In the genomic region with DNA sequence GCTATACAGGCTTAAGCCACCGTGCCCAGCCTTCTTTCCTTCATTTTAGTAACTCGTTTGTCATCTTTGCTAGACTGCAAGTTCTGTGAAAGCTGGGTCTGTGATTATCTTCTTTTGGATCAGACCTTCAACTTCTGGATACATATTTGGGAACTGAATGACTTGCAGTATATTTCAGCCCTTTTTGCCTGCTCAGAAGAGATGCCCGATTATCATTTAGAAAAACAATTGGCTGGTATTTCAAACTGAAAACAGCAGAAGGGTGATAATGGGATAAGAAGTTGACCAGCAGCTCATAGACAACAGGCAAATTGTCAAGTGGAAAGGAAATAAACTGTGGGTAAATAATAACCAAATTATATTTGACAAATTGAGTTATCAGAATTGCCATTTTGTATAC, we compare ENCODE assay signal across 2 cellular contexts.
TF ChIP-seq lines count a peak whose summit lies in the region.

No MANE protein-coding gene starts in this region.

TF ChIP-seq in K562, 482 proteins besides CTCF, POLR2A, EP300 and RAD21 (continued from another document and continues in another):
- TF ChIP-seq ZNF398 (CRISPR knock-in tag; IDR thresholded peaks at IDR 0.05): no peak
- TF ChIP-seq OTX1 (CRISPR knock-in tag; IDR thresholded peaks at IDR 0.05): no peak
- no peak for TF ChIP-seq JUND (IDR thresholded peaks at IDR 0.05; ENCODE audit: borderline replicate concordance, low read depth, low read length)
- 0 out of 3 replicates have a peak, but pooled peaks have one; percentile 12 for TF ChIP-seq JUND (tag; IDR thresholded peaks at IDR 0.05; ENCODE audit: borderline replicate concordance, low read depth, low read length)
- no peak for TF ChIP-seq PRMT5 (CRISPR knock-in tag; IDR thresholded peaks at IDR 0.05)
- no peak for TF ChIP-seq ZNF707 (CRISPR knock-in tag; conservative IDR thresholded peaks at IDR 0.05)
- TF ChIP-seq HNRNPL (IDR thresholded peaks at IDR 0.05; ENCODE audit: low read depth, low read length): no peak
- no peak for TF ChIP-seq HMG20B (CRISPR knock-in tag; IDR thresholded peaks at IDR 0.05)
- no peak for TF ChIP-seq ZSCAN29 (IDR thresholded peaks at IDR 0.05)
- no peak for TF ChIP-seq KDM5B (IDR thresholded peaks at IDR 0.05; ENCODE audit: insufficient replicate concordance, low read depth, low read length)
- TF ChIP-seq BRD4 (IDR thresholded peaks at IDR 0.05): no peak
- TF ChIP-seq ZFP1 (CRISPR knock-in tag; IDR thresholded peaks at IDR 0.05): no peak
- TF ChIP-seq, protein P1, sequence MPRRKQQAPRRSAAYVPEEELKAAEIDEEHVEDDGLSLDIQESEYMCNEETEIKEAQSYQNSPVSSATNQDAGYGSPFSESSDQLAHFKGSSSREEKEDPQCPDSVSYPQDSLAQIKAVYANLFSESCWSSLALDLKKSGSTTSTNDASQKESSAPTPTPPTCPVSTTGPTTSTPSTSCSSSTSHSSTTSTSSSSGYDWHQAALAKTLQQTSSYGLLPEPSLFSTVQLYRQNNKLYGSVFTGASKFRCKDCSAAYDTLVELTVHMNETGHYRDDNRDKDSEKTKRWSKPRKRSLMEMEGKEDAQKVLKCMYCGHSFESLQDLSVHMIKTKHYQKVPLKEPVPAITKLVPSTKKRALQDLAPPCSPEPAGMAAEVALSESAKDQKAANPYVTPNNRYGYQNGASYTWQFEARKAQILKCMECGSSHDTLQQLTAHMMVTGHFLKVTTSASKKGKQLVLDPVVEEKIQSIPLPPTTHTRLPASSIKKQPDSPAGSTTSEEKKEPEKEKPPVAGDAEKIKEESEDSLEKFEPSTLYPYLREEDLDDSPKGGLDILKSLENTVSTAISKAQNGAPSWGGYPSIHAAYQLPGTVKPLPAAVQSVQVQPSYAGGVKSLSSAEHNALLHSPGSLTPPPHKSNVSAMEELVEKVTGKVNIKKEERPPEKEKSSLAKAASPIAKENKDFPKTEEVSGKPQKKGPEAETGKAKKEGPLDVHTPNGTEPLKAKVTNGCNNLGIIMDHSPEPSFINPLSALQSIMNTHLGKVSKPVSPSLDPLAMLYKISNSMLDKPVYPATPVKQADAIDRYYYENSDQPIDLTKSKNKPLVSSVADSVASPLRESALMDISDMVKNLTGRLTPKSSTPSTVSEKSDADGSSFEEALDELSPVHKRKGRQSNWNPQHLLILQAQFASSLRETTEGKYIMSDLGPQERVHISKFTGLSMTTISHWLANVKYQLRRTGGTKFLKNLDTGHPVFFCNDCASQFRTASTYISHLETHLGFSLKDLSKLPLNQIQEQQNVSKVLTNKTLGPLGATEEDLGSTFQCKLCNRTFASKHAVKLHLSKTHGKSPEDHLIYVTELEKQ (CRISPR knock-in tag; IDR thresholded peaks at IDR 0.05): no peak
- TF ChIP-seq HMGN3 (IDR thresholded peaks at IDR 0.05; ENCODE audit: borderline replicate concordance, extremely low read depth, insufficient read length, low read depth, low read length): no peak
- no peak for TF ChIP-seq ZNF436 (CRISPR knock-in tag; IDR thresholded peaks at IDR 0.05)
- TF ChIP-seq, protein P2, sequence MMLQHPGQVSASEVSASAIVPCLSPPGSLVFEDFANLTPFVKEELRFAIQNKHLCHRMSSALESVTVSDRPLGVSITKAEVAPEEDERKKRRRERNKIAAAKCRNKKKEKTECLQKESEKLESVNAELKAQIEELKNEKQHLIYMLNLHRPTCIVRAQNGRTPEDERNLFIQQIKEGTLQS (IDR thresholded peaks at IDR 0.05): no peak; the same call in 1 of the 2 replicates
- TF ChIP-seq, protein P2 (CRISPR knock-in tag; conservative IDR thresholded peaks at IDR 0.05): no peak
- no peak for TF ChIP-seq YY1 (IDR thresholded peaks at IDR 0.05; ENCODE audit: borderline replicate concordance in 1 of 3, control insufficient read depth in 1 of 3, extremely low read depth in 1 of 3, insufficient read depth in 3 of 3, insufficient read length in 1 of 3, insufficient replicate concordance in 2 of 3, low read depth in 1 of 3, low read length in 2 of 3)
- no peak for TF ChIP-seq ZNF24 (IDR thresholded peaks at IDR 0.05)
- no peak for TF ChIP-seq ZFX (CRISPR knock-in tag; IDR thresholded peaks at IDR 0.05)
- no peak for TF ChIP-seq SRF (CRISPR knock-in tag; IDR thresholded peaks at IDR 0.05)
- TF ChIP-seq ZNF23 (CRISPR knock-in tag; IDR thresholded peaks at IDR 0.05): no peak
- TF ChIP-seq TFAM (CRISPR knock-in tag; conservative IDR thresholded peaks at IDR 0.05): no peak
- TF ChIP-seq E2F1 (CRISPR knock-in tag; IDR thresholded peaks at IDR 0.05): 0 out of 2 replicates have a peak, but pooled peaks have one; percentile 5
- no peak for TF ChIP-seq U2AF2 (optimal IDR thresholded peaks at IDR 0.05; ENCODE audit: low read depth, low read length)

TF ChIP-seq in SK-N-SH treated with all-trans-retinoic acid at 6 μM for 48 hours, 23 proteins besides CTCF, POLR2A, EP300 and RAD21 (continued from another document):
- TF ChIP-seq CREB5 (CRISPR knock-in tag; IDR thresholded peaks at IDR 0.05; ENCODE audit: low read depth): no peak
- TF ChIP-seq, protein P3, sequence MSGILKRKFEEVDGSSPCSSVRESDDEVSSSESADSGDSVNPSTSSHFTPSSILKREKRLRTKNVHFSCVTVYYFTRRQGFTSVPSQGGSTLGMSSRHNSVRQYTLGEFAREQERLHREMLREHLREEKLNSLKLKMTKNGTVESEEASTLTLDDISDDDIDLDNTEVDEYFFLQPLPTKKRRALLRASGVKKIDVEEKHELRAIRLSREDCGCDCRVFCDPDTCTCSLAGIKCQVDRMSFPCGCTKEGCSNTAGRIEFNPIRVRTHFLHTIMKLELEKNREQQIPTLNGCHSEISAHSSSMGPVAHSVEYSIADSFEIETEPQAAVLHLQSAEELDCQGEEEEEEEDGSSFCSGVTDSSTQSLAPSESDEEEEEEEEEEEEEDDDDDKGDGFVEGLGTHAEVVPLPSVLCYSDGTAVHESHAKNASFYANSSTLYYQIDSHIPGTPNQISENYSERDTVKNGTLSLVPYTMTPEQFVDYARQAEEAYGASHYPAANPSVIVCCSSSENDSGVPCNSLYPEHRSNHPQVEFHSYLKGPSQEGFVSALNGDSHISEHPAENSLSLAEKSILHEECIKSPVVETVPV (CRISPR knock-in tag; IDR thresholded peaks at IDR 0.05): no peak
- TF ChIP-seq CSDC2 (CRISPR knock-in tag; IDR thresholded peaks at IDR 0.05): no peak
- TF ChIP-seq TCF4 (CRISPR knock-in tag; IDR thresholded peaks at IDR 0.05; ENCODE audit: borderline replicate concordance): no peak
- TF ChIP-seq OSR1 (CRISPR knock-in tag; IDR thresholded peaks at IDR 0.05): no peak
- TF ChIP-seq, protein P4, sequence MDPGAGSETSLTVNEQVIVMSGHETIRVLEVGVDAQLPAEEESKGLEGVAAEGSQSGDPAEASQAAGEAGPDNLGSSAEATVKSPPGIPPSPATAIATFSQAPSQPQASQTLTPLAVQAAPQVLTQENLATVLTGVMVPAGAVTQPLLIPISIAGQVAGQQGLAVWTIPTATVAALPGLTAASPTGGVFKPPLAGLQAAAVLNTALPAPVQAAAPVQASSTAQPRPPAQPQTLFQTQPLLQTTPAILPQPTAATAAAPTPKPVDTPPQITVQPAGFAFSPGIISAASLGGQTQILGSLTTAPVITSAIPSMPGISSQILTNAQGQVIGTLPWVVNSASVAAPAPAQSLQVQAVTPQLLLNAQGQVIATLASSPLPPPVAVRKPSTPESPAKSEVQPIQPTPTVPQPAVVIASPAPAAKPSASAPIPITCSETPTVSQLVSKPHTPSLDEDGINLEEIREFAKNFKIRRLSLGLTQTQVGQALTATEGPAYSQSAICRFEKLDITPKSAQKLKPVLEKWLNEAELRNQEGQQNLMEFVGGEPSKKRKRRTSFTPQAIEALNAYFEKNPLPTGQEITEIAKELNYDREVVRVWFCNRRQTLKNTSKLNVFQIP (CRISPR knock-in tag; IDR thresholded peaks at IDR 0.05; ENCODE audit: borderline replicate concordance, low read depth): no peak
